Comparison of ENCODE assay signal across 9 cellular contexts in the genomic region with DNA sequence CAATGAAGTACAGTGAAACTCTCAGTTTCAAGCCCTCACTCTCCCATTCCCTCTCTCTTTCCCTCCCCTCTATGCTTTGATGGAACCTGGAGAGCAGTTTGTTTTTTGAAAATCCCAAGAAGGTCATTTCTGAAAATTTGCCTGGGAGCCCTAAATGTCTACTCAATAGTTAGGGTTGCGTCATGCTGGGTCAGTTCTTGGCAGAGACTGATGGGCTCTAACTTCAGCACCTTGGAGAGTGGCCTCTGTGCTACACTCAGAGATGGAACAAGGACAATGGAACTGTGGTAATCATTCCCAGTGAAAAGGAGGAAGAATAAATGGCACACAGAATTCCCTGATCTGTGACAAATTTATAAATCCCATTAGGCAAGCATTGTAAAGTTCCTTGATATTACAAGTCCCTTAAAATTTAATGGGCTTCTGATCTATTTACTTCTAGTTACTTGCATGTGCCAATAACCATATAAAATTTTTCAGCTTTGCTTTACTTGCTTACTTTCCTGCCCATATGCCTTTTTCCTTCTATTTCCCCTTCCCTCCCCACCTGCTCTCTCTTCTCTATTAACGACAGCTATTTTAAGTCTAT.
A peak's percentile ranks its signal among the peaks of the same experiment; 100 is the strongest.
DNase-seq lines count a peak whose midpoint lies in the region; ATAC-seq, FAIRE-seq and TF ChIP-seq lines count a peak whose summit lies in the region.
"Had no signal": no experiment of that assay in that cellular context is flagged by ENCODE, and none has a peak within 500 bp of the region (broad histone marks: within the 10 kb centered on the region; RNA-seq: fewer than 3 reads in every experiment).

No MANE protein-coding gene starts in this region.

- H3K36me3 Mint-ChIP-seq in activated T-cell treated with anti-CD3 and anti-CD28 coated beads, Interleukin-2, amount 50 U/mL, for 4 hours (ENCODE audit: insufficient read depth): no peaks in the 10 kb centered on the region

- H3K9me3 ChIP-seq in A549: no peaks in the 10 kb centered on the region

- no peaks in the 10 kb centered on the region for H3K4me1 Mint-ChIP-seq in activated T-cell treated with anti-CD3 and anti-CD28 coated beads, Interleukin-2, amount 50 U/mL, for 4 hours (ENCODE audit: low read depth)

- no peaks in the 10 kb centered on the region for H3K4me1 ChIP-seq in A549

- H3K27ac ChIP-seq in A549: no peak overlapping the region
- peak overlapping the region; percentile 40 for H3K27ac ChIP-seq in VCaP

- H3K4me3 ChIP-seq in A549: no peak overlapping the region
- H3K4me3 ChIP-seq in HFF-Myc (replicated peaks; ENCODE audit: low read depth, low read length): no peak overlapping the region

- WGBS in A549 (ENCODE audit: missing lambda C conversion rate): 4% methylated on average over 2 of the region's 2 CpGs

- no peak overlapping the region for H3K4me2 ChIP-seq in A549

- no peak for ATAC-seq in A549
- ATAC-seq in activated T-cell treated with anti-CD3 and anti-CD28 coated beads, Interleukin-2, amount 50 U/mL, for 4 hours: no peak
- ATAC-seq in HG02884 (IDR thresholded peaks at IDR 0.05; ENCODE audit: unreplicated experiment): no peak

- H3K4me3 Mint-ChIP-seq in activated T-cell treated with anti-CD3 and anti-CD28 coated beads, Interleukin-2, amount 50 U/mL, for 4 hours: no peak overlapping the region

- FAIRE-seq in A549 (lab: Jason Lieb, UNC): no peak

- DNase-seq in A549 (ENCODE audit: low read depth in 1 of 2, low spot score in 1 of 2) (peak in 1 of 2 experiments; percentile 1), HFF-Myc (ENCODE audit: extremely low read depth, low read depth) (peak; percentile 9), iPS DF 4.7 (ENCODE audit: extremely low read depth, low spot score) (peak; percentile 33), NCI-H524 (lab: John Stamatoyannopoulos, UW) (no peak), GF-D8 (lab: John Stamatoyannopoulos, UW) (no peak)
- DNase-seq in activated T-cell treated with anti-CD3 and anti-CD28 coated beads, Interleukin-2, amount 50 U/mL, for 4 hours: no peak
- DNase-seq: NCI-H1417 had no signal

- TF ChIP-seq CTCF in A549 (IDR thresholded peaks at IDR 0.05) (no peak), HFF-Myc (IDR thresholded peaks at IDR 0.05; ENCODE audit: low read depth, low read length, missing control alignments) (no peak), VCaP (conservative IDR thresholded peaks at IDR 0.05) (no peak)

- POLR2A ChIA-PET in A549 (lab: Yijun Ruan, JAX): no interaction called here

- H3K9me3 Mint-ChIP-seq in activated T-cell treated with anti-CD3 and anti-CD28 coated beads, Interleukin-2, amount 50 U/mL, for 4 hours: no peaks in the 10 kb centered on the region

- TF ChIP-seq POLR2A in A549 (IDR thresholded peaks at IDR 0.05; ENCODE audit: low read length): no peak

- no peak for TF ChIP-seq EP300 in A549 (IDR thresholded peaks at IDR 0.05)

- H3K27me3 Mint-ChIP-seq in activated T-cell treated with anti-CD3 and anti-CD28 coated beads, Interleukin-2, amount 50 U/mL, for 4 hours (ENCODE audit: low read depth): peaks cover 14% of the 10 kb centered on the region

- TF ChIP-seq RAD21 in A549 (conservative IDR thresholded peaks at IDR 0.05 in 1 of 2, IDR thresholded peaks at IDR 0.05 in 1 of 2): no peak

- CTCF ChIA-PET in A549 (lab: Yijun Ruan, JAX): no interaction called here

TF ChIP-seq in A549, 52 proteins besides CTCF, POLR2A, EP300 and RAD21:
- TF ChIP-seq MYC (IDR thresholded peaks at IDR 0.05; ENCODE audit: borderline replicate concordance, low read length) (no peak), EHMT2 (IDR thresholded peaks at IDR 0.05; ENCODE audit: low read depth) (peak; percentile 59; the same call in 1 of the 2 replicates)
- TF ChIP-seq, protein P1, sequence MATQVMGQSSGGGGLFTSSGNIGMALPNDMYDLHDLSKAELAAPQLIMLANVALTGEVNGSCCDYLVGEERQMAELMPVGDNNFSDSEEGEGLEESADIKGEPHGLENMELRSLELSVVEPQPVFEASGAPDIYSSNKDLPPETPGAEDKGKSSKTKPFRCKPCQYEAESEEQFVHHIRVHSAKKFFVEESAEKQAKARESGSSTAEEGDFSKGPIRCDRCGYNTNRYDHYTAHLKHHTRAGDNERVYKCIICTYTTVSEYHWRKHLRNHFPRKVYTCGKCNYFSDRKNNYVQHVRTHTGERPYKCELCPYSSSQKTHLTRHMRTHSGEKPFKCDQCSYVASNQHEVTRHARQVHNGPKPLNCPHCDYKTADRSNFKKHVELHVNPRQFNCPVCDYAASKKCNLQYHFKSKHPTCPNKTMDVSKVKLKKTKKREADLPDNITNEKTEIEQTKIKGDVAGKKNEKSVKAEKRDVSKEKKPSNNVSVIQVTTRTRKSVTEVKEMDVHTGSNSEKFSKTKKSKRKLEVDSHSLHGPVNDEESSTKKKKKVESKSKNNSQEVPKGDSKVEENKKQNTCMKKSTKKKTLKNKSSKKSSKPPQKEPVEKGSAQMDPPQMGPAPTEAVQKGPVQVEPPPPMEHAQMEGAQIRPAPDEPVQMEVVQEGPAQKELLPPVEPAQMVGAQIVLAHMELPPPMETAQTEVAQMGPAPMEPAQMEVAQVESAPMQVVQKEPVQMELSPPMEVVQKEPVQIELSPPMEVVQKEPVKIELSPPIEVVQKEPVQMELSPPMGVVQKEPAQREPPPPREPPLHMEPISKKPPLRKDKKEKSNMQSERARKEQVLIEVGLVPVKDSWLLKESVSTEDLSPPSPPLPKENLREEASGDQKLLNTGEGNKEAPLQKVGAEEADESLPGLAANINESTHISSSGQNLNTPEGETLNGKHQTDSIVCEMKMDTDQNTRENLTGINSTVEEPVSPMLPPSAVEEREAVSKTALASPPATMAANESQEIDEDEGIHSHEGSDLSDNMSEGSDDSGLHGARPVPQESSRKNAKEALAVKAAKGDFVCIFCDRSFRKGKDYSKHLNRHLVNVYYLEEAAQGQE (IDR thresholded peaks at IDR 0.05): peak; percentile 89

Comparison
In these comparisons a context has a peak if more than half of its experiments do, and no peak if none do; other contexts are left out.
1. DNase-seq: peak in HFF-Myc (single experiment) and iPS DF 4.7 (single experiment); none in activated T-cell treated with anti-CD3 and anti-CD28 coated beads, Interleukin-2, amount 50 U/mL, for 4 hours (single experiment), NCI-H524 (0 of 2) and GF-D8 (single experiment).